In the genomic region with DNA sequence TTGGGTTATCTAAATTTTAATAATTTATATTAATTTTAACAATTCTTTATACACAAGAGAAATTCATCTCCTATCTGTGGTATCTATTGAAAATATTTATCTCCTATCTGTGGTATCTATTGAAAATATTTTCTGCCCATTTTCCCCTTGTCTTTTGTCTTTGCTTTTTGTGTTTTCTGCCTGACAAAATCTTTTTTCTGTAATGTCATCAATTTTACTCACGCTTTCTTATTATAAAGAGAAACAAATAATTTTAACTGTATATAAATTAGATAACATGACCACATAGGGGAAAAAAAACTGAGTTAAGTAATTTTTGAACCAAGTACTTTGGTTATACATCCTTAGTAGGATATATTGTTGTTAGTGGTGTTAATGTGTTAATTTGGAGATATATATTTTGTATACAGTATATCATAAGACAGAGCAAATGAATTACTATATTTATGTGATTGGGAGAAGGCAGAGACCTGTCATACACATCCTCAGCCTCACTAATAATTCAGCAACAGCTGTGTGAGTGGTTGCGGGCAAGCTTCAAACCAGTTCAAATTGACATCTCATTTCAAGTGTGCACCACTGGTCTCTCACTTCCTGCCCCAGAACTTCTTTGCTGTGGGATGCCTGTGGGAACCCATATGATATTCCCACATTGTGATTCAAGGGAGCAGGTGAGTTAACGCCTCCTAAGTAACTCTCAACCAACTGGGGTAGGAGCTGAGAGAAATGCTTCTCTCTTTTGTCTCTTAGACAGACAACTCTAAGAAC, we compare ENCODE assay signal across 10 cellular contexts.
"Had no signal": no experiment of that assay in that cellular context is flagged by ENCODE, and none has a peak within 500 bp of the region (broad histone marks: within the 10 kb centered on the region; RNA-seq: fewer than 3 reads in every experiment).

No MANE protein-coding gene starts in this region.

- DNase-seq: effector memory CD4-positive, alpha-beta T cell; heart left ventricle; hypothalamus; kidney glomerular epithelial cell; mammary epithelial cell; naive thymus-derived CD8-positive, alpha-beta T cell; posterior cingulate gyrus; stimulated activated CD4-positive, alpha-beta T cell treated with anti-CD3 and anti-CD28 coated beads, Interleukin-2, amount 100 ng/mL, for 48 hours; stimulated activated naive CD4-positive, alpha-beta T cell treated with Interleukin-2 at 50 U/mL for 16 hours; uterus had no signal
